In genomic region chr14:76761849-76762616, GRCh38 we compare ENCODE assay signal across 8 cellular contexts. TPM values are rescaled to one million over a fixed set of nuclear protein-coding genes. Genes with fewer than 3 reads are reported as not detected.
DNase-seq lines count a peak whose midpoint lies in the region; ATAC-seq, FAIRE-seq and TF ChIP-seq lines count a peak whose summit lies in the region.

No MANE protein-coding gene starts in this region.

- no peaks in the 10 kb centered on the region for H3K36me3 ChIP-seq in ovary

- no peak for TF ChIP-seq POLR2A in ovary (IDR thresholded peaks at IDR 0.05)

- no peak for FAIRE-seq in urothelium cell line (lab: Jason Lieb, UNC)

- ATAC-seq in GM21737 (IDR thresholded peaks at IDR 0.05; ENCODE audit: unreplicated experiment) (peak; percentile 52), T-helper 17 cell (peak; percentile 71), foreskin keratinocyte (peak; percentile 58)

- intact Hi-C loops in CD14-positive monocyte (cut with micrococcal nuclease) = loop anchor here in 1 of 2 donors (5.0 kb wide), 1 partner anchor 40 kb away; no protein-coding TSS in a partner anchor
- intact Hi-C loops in ovary (cut with DNase I) = no loop called here

- H3K27ac Mint-ChIP-seq in CD14-positive monocyte (peak overlapping the region in 5 of 7 donors; percentile 58 to 84 (median 77)), T-helper 17 cell (peak overlapping the region; percentile 96)

- no peak overlapping the region for H3K27ac ChIP-seq in foreskin keratinocyte
- H3K27ac ChIP-seq in ovary = no peak overlapping the region

- peaks cover 36% of the 10 kb centered on the region for H3K4me1 Mint-ChIP-seq in CD14-positive monocyte
- peaks cover 22% of the 10 kb centered on the region for H3K4me1 Mint-ChIP-seq in T-helper 17 cell

- WGBS in ovary, 3 donors = 0 to 1% (median 0%) methylated on average over 54 to 80 of the region's 80 CpGs

- H3K27me3 ChIP-seq in foreskin keratinocyte (peaks cover 80% of the 10 kb centered on the region), ovary (no peaks in the 10 kb centered on the region)

- DNase-seq in CD14-positive monocyte (ENCODE audit: low spot score) (no peak), T-helper 17 cell (no peak), foreskin keratinocyte (no peak), ovary (peak in 2 of 5 donors; percentile 33 to 45), NCI-H2196 (lab: John Stamatoyannopoulos, UW; ENCODE audit: unreplicated experiment) (no peak), superior temporal gyrus (ENCODE audit: extremely low spot score) (no peak), urothelium cell line (ENCODE audit: low spot score) (no peak)

- TF ChIP-seq CTCF in CD14-positive monocyte (IDR thresholded peaks at IDR 0.05) (no peak), foreskin keratinocyte (conservative IDR thresholded peaks at IDR 0.05) (no peak), ovary (IDR thresholded peaks at IDR 0.05) (no peak)

- H3K4me3 ChIP-seq in ovary = peak overlapping the region; percentile 76

- no peak for TF ChIP-seq EP300 in ovary (IDR thresholded peaks at IDR 0.05)

- no peaks in the 10 kb centered on the region for H3K9me3 ChIP-seq in T-helper 17 cell (ENCODE audit: control insufficient read depth, low read length, poor library complexity, severe bottlenecking)
- H3K9me3 ChIP-seq in ovary = no peaks in the 10 kb centered on the region

- H3K36me3 Mint-ChIP-seq in CD14-positive monocyte (peaks cover 3 to 14% of the 10 kb centered on the region in 2 donors), T-helper 17 cell (ENCODE audit: low read depth) (peaks cover 3% of the 10 kb centered on the region)

- H3K4me1 ChIP-seq in foreskin keratinocyte (no peaks in the 10 kb centered on the region), ovary (ENCODE audit: insufficient read depth) (peaks cover 11% of the 10 kb centered on the region)

- H3K27me3 Mint-ChIP-seq in CD14-positive monocyte (ENCODE audit: low read depth in 3 of 3) (peaks cover 15 to 17% (median 15%) of the 10 kb centered on the region in 3 donors), T-helper 17 cell (peaks cover 16% of the 10 kb centered on the region)

- H3K9me3 Mint-ChIP-seq in CD14-positive monocyte = no peaks in the 10 kb centered on the region

- H3K4me3 Mint-ChIP-seq in CD14-positive monocyte (peak overlapping the region; percentile 88 to 93), T-helper 17 cell (peak overlapping the region; percentile 92)

RNA-seq across cellular contexts. Expression of gene VASH1, which starts 0.8 kb away (rescaled TPM):
- polyA plus RNA-seq in CD14-positive monocyte (1 to 10 TPM; 2.5 to 3.3 TPM), foreskin keratinocyte (0.18 and 0.39 TPM in 2 replicates), ovary (10 to 100 TPM; 10.9 to 21.6 TPM)
- total RNA-seq in T-helper 17 cell (10 to 100 TPM; 11.7 to 16.8 TPM), foreskin keratinocyte (0.18 and 0.20 TPM in 2 replicates), ovary (10 to 100 TPM in 5 of 7 donors, 1 to 10 TPM in 2; 5.1 to 23.8 (median 16.7) TPM)

RNA-seq across cellular contexts. Expression of gene ANGEL1, which starts 50.6 kb away (rescaled TPM):
- polyA plus RNA-seq in CD14-positive monocyte (1 to 10 TPM; 8.1 to 8.5 TPM), foreskin keratinocyte (3.5 and 5.1 TPM in 2 replicates), ovary (10 to 100 TPM; 13.8 to 26.0 TPM)
- total RNA-seq in T-helper 17 cell (10 to 100 TPM; 11.9 to 14.0 TPM), foreskin keratinocyte (9.5 and 10.1 TPM in 2 replicates), ovary (10 to 100 TPM; 13.9 to 24.4 (median 19.4) TPM)
